ENCODE assay signal across 21 cellular contexts in the genomic region with DNA sequence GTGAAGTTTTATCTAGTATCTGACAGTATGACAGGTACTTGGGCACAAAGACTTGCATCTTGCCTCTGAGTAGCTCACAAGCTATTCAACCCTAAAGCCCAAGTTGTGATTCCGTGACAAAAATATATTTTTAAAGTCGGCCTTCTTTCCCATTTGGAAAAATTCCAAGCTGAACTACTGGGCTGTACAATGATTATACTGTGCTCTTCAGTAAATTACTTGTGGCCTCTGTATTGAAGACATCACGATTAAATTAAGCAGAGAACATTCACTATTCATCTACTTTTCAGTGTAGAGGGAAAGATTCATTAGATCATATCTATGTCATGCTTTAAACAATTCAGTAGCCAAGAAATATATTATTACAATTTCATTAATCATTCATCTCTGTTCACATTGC.
DNase-seq lines count a peak whose midpoint lies in the region; ATAC-seq and TF ChIP-seq lines count a peak whose summit lies in the region.
"Had no signal": no experiment of that assay in that cellular context is flagged by ENCODE, and none has a peak within 500 bp of the region (broad histone marks: within the 10 kb centered on the region; RNA-seq: fewer than 3 reads in every experiment).

No MANE protein-coding gene starts in this region.

- H2AFZ ChIP-seq in SK-N-SH (ENCODE audit: low read depth) (no peak overlapping the region), parathyroid adenoma (peak overlapping the region; percentile 31)
- H2AFZ ChIP-seq: GM23338 had no signal

- ATAC-seq in SK-N-SH treated with all-trans-retinoic acid at 6 μM for 48 hours (no peak), GM19324 (IDR thresholded peaks at IDR 0.05; ENCODE audit: low FRiP score, unreplicated experiment) (no peak), HG02763 (IDR thresholded peaks at IDR 0.05; ENCODE audit: unreplicated experiment) (no peak)
- ATAC-seq: A549, GM12878, GM23338, HCT116 had no signal

- H3K27me3 ChIP-seq in SK-N-SH (ENCODE audit: insufficient read depth): no peaks in the 10 kb centered on the region
- H3K27me3 ChIP-seq in parathyroid adenoma (ENCODE audit: control insufficient read depth, insufficient read depth, low read length): no peaks in the 10 kb centered on the region

- H3F3A ChIP-seq in SK-N-SH (replicated peaks; ENCODE audit: insufficient read depth): no peaks in the 10 kb centered on the region

- no peak for TF ChIP-seq EP300 in SK-N-SH (IDR thresholded peaks at IDR 0.05; ENCODE audit: borderline replicate concordance in 1 of 2, low read depth in 1 of 2, low read length in 1 of 2)

- DNase-seq in SK-N-SH: no peak
- peak; percentile 16 for DNase-seq in SK-MEL-5 (ENCODE audit: low read depth, low spot score)
- DNase-seq in kidney glomerular epithelial cell (lab: John Stamatoyannopoulos, UW): peak; percentile 29
- no peak for DNase-seq in AML-193 (lab: John Stamatoyannopoulos, UW)
- DNase-seq: 8988T; ACHN; C1 segment of cervical spinal cord; CD4-positive, alpha-beta memory T cell; DMS 273 treated with DMSO at 0.1 percent for 48 hours; DMS79; EL; GDM1; H9 had no signal

- TF ChIP-seq RAD21 in SK-N-SH (IDR thresholded peaks at IDR 0.05; ENCODE audit: low read length): no peak

- no peaks in the 10 kb centered on the region for H3K9me3 ChIP-seq in SK-N-SH
- H3K9me3 ChIP-seq in parathyroid adenoma (ENCODE audit: control insufficient read depth, low read length): no peaks in the 10 kb centered on the region
- H3K9me3 ChIP-seq: A549 had no signal

- POLR2A ChIA-PET in SK-N-SH (lab: Yijun Ruan, JAX): no interaction called here

- CTCF ChIA-PET in SK-N-SH (lab: Yijun Ruan, JAX): no interaction called here

- no peaks in the 10 kb centered on the region; the same call in 1 of the 2 replicates for H3K9me2 ChIP-seq in SK-N-SH

- no peak for TF ChIP-seq CTCF in SK-N-SH (IDR thresholded peaks at IDR 0.05)
- TF ChIP-seq CTCF in parathyroid adenoma (IDR thresholded peaks at IDR 0.05): no peak

- 52% methylated on average over 3 of the region's 3 CpGs for WGBS in SK-N-SH (ENCODE audit: low lambda C conversion rate)

- H3K79me2 ChIP-seq in SK-N-SH (ENCODE audit: insufficient read depth): no peaks in the 10 kb centered on the region
- no peaks in the 10 kb centered on the region for H3K79me2 ChIP-seq in parathyroid adenoma

- H3K9ac ChIP-seq in SK-N-SH (no peak overlapping the region), parathyroid adenoma (no peak overlapping the region)

- H3K4me1 ChIP-seq in SK-N-SH (ENCODE audit: control insufficient read depth in 1 of 2, insufficient read depth in 2 of 2, low read depth in 1 of 2, low read length in 1 of 2) (no peaks in the 10 kb centered on the region), parathyroid adenoma (peaks cover 4% of the 10 kb centered on the region)
- H3K4me1 ChIP-seq: A549 had no signal

- no peaks in the 10 kb centered on the region for H4K20me1 ChIP-seq in SK-N-SH (ENCODE audit: insufficient read depth)

- H3K4me3 ChIP-seq in SK-N-SH (ENCODE audit: low read depth in 2 of 2, low read length in 1 of 2) (no peak overlapping the region), parathyroid adenoma (ENCODE audit: low read depth, low read length) (no peak overlapping the region)
- H3K4me3 ChIP-seq: A549, GM12878, GM23338 had no signal

- H3K27ac ChIP-seq in SK-N-SH (ENCODE audit: low read depth in 2 of 2, low read length in 1 of 2) (no peak overlapping the region), parathyroid adenoma (no peak overlapping the region)
- H3K27ac ChIP-seq: A549 had no signal

- no peaks in the 10 kb centered on the region for H3K36me3 ChIP-seq in SK-N-SH (replicated peaks in 1 of 2; ENCODE audit: control insufficient read depth in 1 of 2, insufficient read depth in 2 of 2, low read length in 1 of 2)
- no peaks in the 10 kb centered on the region for H3K36me3 ChIP-seq in parathyroid adenoma (ENCODE audit: control insufficient read depth, insufficient read depth, low read length)

- in situ Hi-C loops in SK-MEL-5 (cut with HindIII; ENCODE audit: low pct_unique_long_range_greater_than_20kb, low sequenced_read_pairs): no loop called here

- H3K4me2 ChIP-seq in SK-N-SH: no peak overlapping the region
- H3K4me2 ChIP-seq in parathyroid adenoma (ENCODE audit: low read length): no peak overlapping the region
- H3K4me2 ChIP-seq: A549, GM23338 had no signal

TF ChIP-seq in SK-N-SH treated with all-trans-retinoic acid at 6 μM for 48 hours, 23 proteins besides CTCF, POLR2A, EP300 and RAD21:
- TF ChIP-seq, protein P1, sequence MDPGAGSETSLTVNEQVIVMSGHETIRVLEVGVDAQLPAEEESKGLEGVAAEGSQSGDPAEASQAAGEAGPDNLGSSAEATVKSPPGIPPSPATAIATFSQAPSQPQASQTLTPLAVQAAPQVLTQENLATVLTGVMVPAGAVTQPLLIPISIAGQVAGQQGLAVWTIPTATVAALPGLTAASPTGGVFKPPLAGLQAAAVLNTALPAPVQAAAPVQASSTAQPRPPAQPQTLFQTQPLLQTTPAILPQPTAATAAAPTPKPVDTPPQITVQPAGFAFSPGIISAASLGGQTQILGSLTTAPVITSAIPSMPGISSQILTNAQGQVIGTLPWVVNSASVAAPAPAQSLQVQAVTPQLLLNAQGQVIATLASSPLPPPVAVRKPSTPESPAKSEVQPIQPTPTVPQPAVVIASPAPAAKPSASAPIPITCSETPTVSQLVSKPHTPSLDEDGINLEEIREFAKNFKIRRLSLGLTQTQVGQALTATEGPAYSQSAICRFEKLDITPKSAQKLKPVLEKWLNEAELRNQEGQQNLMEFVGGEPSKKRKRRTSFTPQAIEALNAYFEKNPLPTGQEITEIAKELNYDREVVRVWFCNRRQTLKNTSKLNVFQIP (CRISPR knock-in tag; IDR thresholded peaks at IDR 0.05; ENCODE audit: borderline replicate concordance, low read depth): no peak
- TF ChIP-seq ZNF565 (CRISPR knock-in tag; conservative IDR thresholded peaks at IDR 0.05; ENCODE audit: low read depth) (no peak), ZFP3 (CRISPR knock-in tag; IDR thresholded peaks at IDR 0.05) (no peak), GLIS3 (CRISPR knock-in tag; IDR thresholded peaks at IDR 0.05) (no peak), ISL1 (CRISPR knock-in tag; IDR thresholded peaks at IDR 0.05) (peak; percentile 64), BACH2 (CRISPR knock-in tag; IDR thresholded peaks at IDR 0.05; ENCODE audit: borderline replicate concordance) (no peak), TCF4 (CRISPR knock-in tag; IDR thresholded peaks at IDR 0.05; ENCODE audit: borderline replicate concordance) (no peak)

TF ChIP-seq in SK-N-SH, 30 proteins besides CTCF, POLR2A, EP300 and RAD21:
- TF ChIP-seq FOSL2 (IDR thresholded peaks at IDR 0.05; ENCODE audit: borderline replicate concordance, low read depth): no peak
- TF ChIP-seq RCOR1 (IDR thresholded peaks at IDR 0.05; ENCODE audit: low read length): no peak
- TF ChIP-seq, protein P2, sequence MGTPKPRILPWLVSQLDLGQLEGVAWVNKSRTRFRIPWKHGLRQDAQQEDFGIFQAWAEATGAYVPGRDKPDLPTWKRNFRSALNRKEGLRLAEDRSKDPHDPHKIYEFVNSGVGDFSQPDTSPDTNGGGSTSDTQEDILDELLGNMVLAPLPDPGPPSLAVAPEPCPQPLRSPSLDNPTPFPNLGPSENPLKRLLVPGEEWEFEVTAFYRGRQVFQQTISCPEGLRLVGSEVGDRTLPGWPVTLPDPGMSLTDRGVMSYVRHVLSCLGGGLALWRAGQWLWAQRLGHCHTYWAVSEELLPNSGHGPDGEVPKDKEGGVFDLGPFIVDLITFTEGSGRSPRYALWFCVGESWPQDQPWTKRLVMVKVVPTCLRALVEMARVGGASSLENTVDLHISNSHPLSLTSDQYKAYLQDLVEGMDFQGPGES (IDR thresholded peaks at IDR 0.05; ENCODE audit: low read depth, low read length): no peak
- TF ChIP-seq, protein P3, sequence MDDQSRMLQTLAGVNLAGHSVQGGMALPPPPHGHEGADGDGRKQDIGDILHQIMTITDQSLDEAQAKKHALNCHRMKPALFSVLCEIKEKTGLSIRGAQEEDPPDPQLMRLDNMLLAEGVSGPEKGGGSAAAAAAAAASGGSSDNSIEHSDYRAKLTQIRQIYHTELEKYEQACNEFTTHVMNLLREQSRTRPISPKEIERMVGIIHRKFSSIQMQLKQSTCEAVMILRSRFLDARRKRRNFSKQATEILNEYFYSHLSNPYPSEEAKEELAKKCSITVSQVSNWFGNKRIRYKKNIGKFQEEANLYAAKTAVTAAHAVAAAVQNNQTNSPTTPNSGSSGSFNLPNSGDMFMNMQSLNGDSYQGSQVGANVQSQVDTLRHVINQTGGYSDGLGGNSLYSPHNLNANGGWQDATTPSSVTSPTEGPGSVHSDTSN (IDR thresholded peaks at IDR 0.05): no peak
- no peak for TF ChIP-seq SMC3 (IDR thresholded peaks at IDR 0.05; ENCODE audit: low read depth, low read length)
- TF ChIP-seq, protein P4, sequence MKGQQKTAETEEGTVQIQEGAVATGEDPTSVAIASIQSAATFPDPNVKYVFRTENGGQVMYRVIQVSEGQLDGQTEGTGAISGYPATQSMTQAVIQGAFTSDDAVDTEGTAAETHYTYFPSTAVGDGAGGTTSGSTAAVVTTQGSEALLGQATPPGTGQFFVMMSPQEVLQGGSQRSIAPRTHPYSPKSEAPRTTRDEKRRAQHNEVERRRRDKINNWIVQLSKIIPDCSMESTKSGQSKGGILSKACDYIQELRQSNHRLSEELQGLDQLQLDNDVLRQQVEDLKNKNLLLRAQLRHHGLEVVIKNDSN (IDR thresholded peaks at IDR 0.05; ENCODE audit: borderline replicate concordance, low read depth): no peak
- no peak for TF ChIP-seq YY1 (IDR thresholded peaks at IDR 0.05; ENCODE audit: low read depth)
- TF ChIP-seq, protein P5, sequence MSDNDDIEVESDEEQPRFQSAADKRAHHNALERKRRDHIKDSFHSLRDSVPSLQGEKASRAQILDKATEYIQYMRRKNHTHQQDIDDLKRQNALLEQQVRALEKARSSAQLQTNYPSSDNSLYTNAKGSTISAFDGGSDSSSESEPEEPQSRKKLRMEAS (IDR thresholded peaks at IDR 0.05; ENCODE audit: low read depth): no peak
- TF ChIP-seq ELF1 (IDR thresholded peaks at IDR 0.05): no peak
- TF ChIP-seq EZH2phosphoT487 (IDR thresholded peaks at IDR 0.05; ENCODE audit: borderline replicate concordance, low read depth): no peak
- TF ChIP-seq TCF12 (IDR thresholded peaks at IDR 0.05): no peak

Comparison
In these comparisons a context has a peak if more than half of its experiments do, and no peak if none do; other contexts are left out.
1. DNase-seq: peak in SK-MEL-5 (single experiment) and kidney glomerular epithelial cell (single experiment); none in SK-N-SH (single experiment) and AML-193 (0 of 2).